In genomic region chr22:36853407-36854099, GRCh38 we compare ENCODE assay signal across 8 cellular contexts.
DNase-seq lines count a peak whose midpoint lies in the region; ATAC-seq lines count a peak whose summit lies in the region.

No MANE protein-coding gene starts in this region.

- peaks cover 7% of the 10 kb centered on the region for H3K27me3 Mint-ChIP-seq in T-helper 1 cell treated with Interleukin-12 subunit alpha and Interleukin-12 subunit beta and Interleukin-4 antibody, amounts not matched to agents 30 μg/mL and 1 μg/mL, for 36 hours (ENCODE audit: low read depth)

- DNase-seq in DMS 273 treated with DMSO at 0.1 percent for 48 hours (lab: John Stamatoyannopoulos, UW) (peak; percentile 1), HuH-7.5 (ENCODE audit: low spot score) (peak; percentile 33), iPS-NIHi7 (ENCODE audit: extremely low spot score) (peak; percentile 87)
- DNase-seq in activated naive CD8-positive, alpha-beta T cell treated with anti-CD3 and anti-CD28 coated beads, Interleukin-2, amount 50 U/mL, for 16 hours (ENCODE audit: low read depth, low spot score), result peak; percentile 79
- peak; percentile 78 to 86 for DNase-seq in stimulated activated CD4-positive, alpha-beta T cell treated with anti-CD3 and anti-CD28 coated beads, Interleukin-1b, Interleukin-23, amount 100 ng/mL, for 4 hours (ENCODE audit: low read depth in 2 of 2)

- peak overlapping the region; percentile 22 for H3K4me3 Mint-ChIP-seq in T-helper 1 cell treated with Interleukin-12 subunit alpha and Interleukin-12 subunit beta and Interleukin-4 antibody, amounts not matched to agents 30 μg/mL and 1 μg/mL, for 36 hours

- peak overlapping the region; percentile 80 for H3K27ac Mint-ChIP-seq in T-helper 1 cell treated with Interleukin-12 subunit alpha and Interleukin-12 subunit beta and Interleukin-4 antibody, amounts not matched to agents 30 μg/mL and 1 μg/mL, for 36 hours

- ATAC-seq in HG03196 (IDR thresholded peaks at IDR 0.05; ENCODE audit: unreplicated experiment) (no peak), HG02798 (IDR thresholded peaks at IDR 0.05; ENCODE audit: poor library complexity, unreplicated experiment) (no peak)

- H3K4me1 Mint-ChIP-seq in T-helper 1 cell treated with Interleukin-12 subunit alpha and Interleukin-12 subunit beta and Interleukin-4 antibody, amounts not matched to agents 30 μg/mL and 1 μg/mL, for 36 hours (ENCODE audit: low read depth), result peaks cover 21% of the 10 kb centered on the region

- peaks cover 4% of the 10 kb centered on the region for H3K36me3 Mint-ChIP-seq in T-helper 1 cell treated with Interleukin-12 subunit alpha and Interleukin-12 subunit beta and Interleukin-4 antibody, amounts not matched to agents 30 μg/mL and 1 μg/mL, for 36 hours (ENCODE audit: low read depth)

- H3K9me3 Mint-ChIP-seq in T-helper 1 cell treated with Interleukin-12 subunit alpha and Interleukin-12 subunit beta and Interleukin-4 antibody, amounts not matched to agents 30 μg/mL and 1 μg/mL, for 36 hours, result peaks cover 3% of the 10 kb centered on the region

Comparison
In these comparisons a context has a peak if more than half of its experiments do, and no peak if none do; other contexts are left out.
1. DNase-seq: peak in every context shown above with its lines; median percentile 87 in iPS-NIHi7; 82 in stimulated activated CD4-positive, alpha-beta T cell treated with anti-CD3 and anti-CD28 coated beads, Interleukin-1b, Interleukin-23, amount 100 ng/mL, for 4 hours; 79 in activated naive CD8-positive, alpha-beta T cell treated with anti-CD3 and anti-CD28 coated beads, Interleukin-2, amount 50 U/mL, for 16 hours; 33 in HuH-7.5; 1 in DMS 273 treated with DMSO at 0.1 percent for 48 hours.